Comparison of ENCODE assay signal across 18 cellular contexts in the genomic region with DNA sequence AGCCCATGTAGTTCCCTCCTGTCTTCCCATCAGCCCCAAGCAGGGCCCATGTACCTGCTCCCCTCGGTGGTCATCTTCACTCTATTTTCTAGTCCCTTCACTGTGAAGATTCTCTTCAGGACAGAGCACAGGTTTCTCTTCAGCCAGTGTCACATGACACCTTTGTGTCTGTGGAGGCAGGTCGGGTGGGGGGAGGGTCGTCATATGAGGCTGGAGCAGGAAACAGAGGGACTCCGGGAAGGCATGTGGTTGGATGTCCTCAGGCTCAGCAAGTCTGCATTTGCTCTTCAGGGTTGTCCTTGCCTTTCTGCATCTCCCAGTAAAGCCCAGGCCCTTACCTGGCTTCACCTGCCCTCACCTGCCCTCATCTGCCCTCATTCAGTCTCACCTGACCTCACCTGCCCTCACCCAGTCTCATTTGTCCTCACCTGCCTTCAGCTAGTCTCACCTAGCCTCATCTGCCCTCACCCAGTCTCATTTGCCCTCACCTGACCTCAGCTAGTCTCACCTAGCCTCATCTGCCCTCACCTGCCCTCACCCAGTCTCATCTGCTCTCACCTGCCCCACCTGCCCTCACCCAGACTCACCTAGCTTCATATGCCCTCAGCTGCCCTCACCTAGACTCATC.
DNase-seq lines count a peak whose midpoint lies in the region; ATAC-seq and TF ChIP-seq lines count a peak whose summit lies in the region.
"Had no signal": no experiment of that assay in that cellular context is flagged by ENCODE, and none has a peak within 500 bp of the region (broad histone marks: within the 10 kb centered on the region; RNA-seq: fewer than 3 reads in every experiment).

No MANE protein-coding gene starts in this region.

- H3K79me2 ChIP-seq in GM23338 (replicated peaks; ENCODE audit: insufficient read depth), result no peaks in the 10 kb centered on the region

- no peak overlapping the region for H3K4me3 ChIP-seq in GM23338
- H3K4me3 ChIP-seq: GM12878, ovary, right lobe of liver had no signal

- no peaks in the 10 kb centered on the region for H3K27me3 ChIP-seq in GM23338 (ENCODE audit: insufficient read depth)
- H3K27me3 ChIP-seq: ovary, right lobe of liver had no signal

- no peaks in the 10 kb centered on the region for H4K20me1 ChIP-seq in GM23338 (replicated peaks; ENCODE audit: insufficient read depth)

- H3K4me3 Mint-ChIP-seq in GM23338 (no peak overlapping the region; the same call in 2 of the 3 replicates), WTC11 (no peak overlapping the region)
- H3K4me3 Mint-ChIP-seq: T-cell had no signal

- H3K36me3 Mint-ChIP-seq in GM23338 (ENCODE audit: low read depth), result no peaks in the 10 kb centered on the region
- peaks cover 3% of the 10 kb centered on the region; the same call in 1 of the 2 replicates for H3K36me3 Mint-ChIP-seq in WTC11

- H3K4me1 Mint-ChIP-seq in GM23338 (peaks cover 39% of the 10 kb centered on the region), WTC11 (peaks cover 41% of the 10 kb centered on the region)

- CTCF ChIA-PET in WTC11 (lab: Charles Lee), result interaction anchor here (1.0 to 2.9 kb wide), 8 partner anchors 12 to 139 kb away, joined by 3 to 18 read pairs (median 4); no protein-coding TSS in a partner anchor

- peak; percentile 63 for DNase-seq in GM23338 (ENCODE audit: low spot score)
- no peak for DNase-seq in WTC11 (ENCODE audit: low spot score)
- DNase-seq in left kidney (ENCODE audit: low read depth, low spot score), result peak; percentile 75
- DNase-seq in substantia nigra (lab: John Stamatoyannopoulos, UW), result no peak
- no peak for DNase-seq in activated gamma-delta T cell (lab: John Stamatoyannopoulos, UW)
- DNase-seq in ecto neural progenitor cell (ENCODE audit: low spot score), result no peak
- DNase-seq: ACHN; activated CD4-positive, alpha-beta T cell treated with anti-CD3 and anti-CD28 coated beads for 4 hours; C1 segment of cervical spinal cord; HCEC 1CT; NCI-H1092; ovary; right lobe of liver; stimulated activated CD8-positive, alpha-beta memory T cell treated with anti-CD3 and anti-CD28 coated beads, Interleukin-4, amount 100 ng/mL, for 48 hours; T-cell had no signal

- peak overlapping the region; percentile 16; the same call in 1 of the 2 replicates for H3K27ac Mint-ChIP-seq in GM23338
- peak overlapping the region; percentile 18; the same call in 1 of the 2 replicates for H3K27ac Mint-ChIP-seq in WTC11
- H3K27ac Mint-ChIP-seq: T-cell had no signal

- ATAC-seq in GM23338 (peak; percentile 38), WTC11 (peak; percentile 38), GM19467 (IDR thresholded peaks at IDR 0.05; ENCODE audit: unreplicated experiment) (no peak)
- ATAC-seq: GM12878, T-cell had no signal

- H3K36me3 ChIP-seq in GM23338 (ENCODE audit: insufficient read depth), result no peaks in the 10 kb centered on the region
- H3K36me3 ChIP-seq: ovary, right lobe of liver had no signal

- H3F3A ChIP-seq in GM23338 (replicated peaks; ENCODE audit: low read depth), result no peaks in the 10 kb centered on the region

- 0 out of 2 replicates have a peak overlapping the region, but pooled peaks have one; percentile 1 for H3K27ac ChIP-seq in C4-2B
- no peak overlapping the region for H3K27ac ChIP-seq in GM23338 (ENCODE audit: low read depth)
- H3K27ac ChIP-seq in substantia nigra (ENCODE audit: low read depth, low read length, poor library complexity, severe bottlenecking), result no peak overlapping the region
- H3K27ac ChIP-seq: ovary, right lobe of liver had no signal

- H3K4me1 ChIP-seq in GM23338 (ENCODE audit: insufficient read depth), result peaks cover 7% of the 10 kb centered on the region; the same call in 1 of the 2 replicates
- H3K4me1 ChIP-seq: right lobe of liver had no signal

- POLR2A ChIA-PET in WTC11 (lab: Charles Lee), result interaction anchor here (1.2 kb wide), 1 partner anchor 120 kb away, joined by 3 read pairs; the partner anchor contains the start of gene ZDHHC20

- H3K9me2 ChIP-seq in GM23338 (ENCODE audit: insufficient read depth), result no peaks in the 10 kb centered on the region

- H2AFZ ChIP-seq in GM23338, result no peak overlapping the region

- TF ChIP-seq CTCF in C4-2B (conservative IDR thresholded peaks at IDR 0.05) (no peak), GM23338 (conservative IDR thresholded peaks at IDR 0.05; ENCODE audit: low read depth in 2 of 2) (no peak), WTC11 (IDR thresholded peaks at IDR 0.05) (no peak)

- H3K9me3 Mint-ChIP-seq in GM23338, result 0 out of 3 replicates have a peak, but pooled peaks cover 4% of the 10 kb centered on the region
- peaks cover 19% of the 10 kb centered on the region for H3K9me3 Mint-ChIP-seq in WTC11
- H3K9me3 Mint-ChIP-seq: T-cell had no signal

- H3K4me2 ChIP-seq in GM23338, result peak overlapping the region; percentile 67

- H3K27me3 Mint-ChIP-seq in GM23338 (ENCODE audit: insufficient read depth, low read depth, poor library complexity) (peaks cover 15% of the 10 kb centered on the region), WTC11 (ENCODE audit: low read depth) (no peaks in the 10 kb centered on the region; the same call in 1 of the 2 replicates)
- H3K27me3 Mint-ChIP-seq: T-cell had no signal

TF ChIP-seq in GM23338, 12 proteins besides CTCF, POLR2A, EP300 and RAD21 (continues in another document):
- TF ChIP-seq EZH2 (IDR thresholded peaks at IDR 0.05; ENCODE audit: low read depth, unreplicated experiment), result no peak

TF ChIP-seq in WTC11, 78 proteins besides CTCF, POLR2A, EP300 and RAD21:
- 0 out of 2 replicates have a peak, but pooled peaks have one; percentile 64 for TF ChIP-seq FOXP1 (CRISPR knock-in tag; IDR thresholded peaks at IDR 0.05; ENCODE audit: borderline replicate concordance)
- TF ChIP-seq USF1 (CRISPR knock-in tag; IDR thresholded peaks at IDR 0.05), result peak; percentile 69; the same call in 1 of the 2 replicates
- TF ChIP-seq OVOL2 (CRISPR knock-in tag; IDR thresholded peaks at IDR 0.05; ENCODE audit: borderline replicate concordance), result no peak
- peak; percentile 26; the same call in 1 of the 2 replicates for TF ChIP-seq MAX (CRISPR knock-in tag; IDR thresholded peaks at IDR 0.05)
- TF ChIP-seq, protein P1, sequence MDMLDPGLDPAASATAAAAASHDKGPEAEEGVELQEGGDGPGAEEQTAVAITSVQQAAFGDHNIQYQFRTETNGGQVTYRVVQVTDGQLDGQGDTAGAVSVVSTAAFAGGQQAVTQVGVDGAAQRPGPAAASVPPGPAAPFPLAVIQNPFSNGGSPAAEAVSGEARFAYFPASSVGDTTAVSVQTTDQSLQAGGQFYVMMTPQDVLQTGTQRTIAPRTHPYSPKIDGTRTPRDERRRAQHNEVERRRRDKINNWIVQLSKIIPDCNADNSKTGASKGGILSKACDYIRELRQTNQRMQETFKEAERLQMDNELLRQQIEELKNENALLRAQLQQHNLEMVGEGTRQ (CRISPR knock-in tag; IDR thresholded peaks at IDR 0.05), result peak; percentile 71

Comparison
In these comparisons a context has a peak if more than half of its experiments do, and no peak if none do; other contexts are left out.
1. DNase-seq: peak in GM23338 (single experiment) and left kidney (single experiment); none in WTC11 (single experiment), substantia nigra (0 of 49), activated gamma-delta T cell (single experiment) and ecto neural progenitor cell (single experiment).